10 cellular contexts compared by ENCODE assay signal in the genomic region with DNA sequence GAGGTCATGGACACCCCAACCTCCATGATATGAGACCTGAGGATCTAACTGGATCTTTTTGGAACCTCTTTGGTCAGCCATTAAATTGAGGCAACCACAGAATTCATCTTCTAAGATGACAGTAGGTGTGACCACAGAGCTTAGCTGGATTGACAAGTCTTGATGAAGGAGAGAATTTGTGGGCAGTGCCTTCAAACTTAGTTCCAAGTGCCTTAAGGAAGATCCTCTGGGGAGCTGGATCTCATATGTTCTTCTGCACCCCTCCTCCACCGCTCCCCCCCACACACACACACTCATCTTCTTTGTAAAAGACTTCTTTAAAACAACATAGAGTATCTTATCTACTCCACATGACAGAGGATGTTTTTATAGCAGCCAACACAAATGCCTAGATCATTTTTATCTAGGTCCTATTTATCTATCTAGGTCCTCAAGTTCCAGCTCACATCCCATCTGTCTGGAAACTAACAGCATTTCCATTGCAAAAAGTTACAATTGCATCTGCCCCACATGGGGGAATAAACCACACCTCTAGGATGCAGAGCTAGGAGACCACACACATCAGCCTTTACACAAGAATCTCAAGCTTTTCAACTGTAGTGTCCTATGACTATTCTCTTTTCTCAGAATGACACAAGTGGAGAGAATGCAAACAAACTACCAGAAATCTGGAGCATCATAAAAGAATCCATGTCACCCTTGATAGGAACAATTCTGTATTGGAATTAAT. TPM values are rescaled to one million over a fixed set of nuclear protein-coding genes. Genes with fewer than 3 reads are reported as not detected.
A peak's percentile ranks its signal among the peaks of the same experiment; 100 is the strongest.
DNase-seq lines count a peak whose midpoint lies in the region; ATAC-seq, FAIRE-seq and TF ChIP-seq lines count a peak whose summit lies in the region.
"Had no signal": no experiment of that assay in that cellular context is flagged by ENCODE, and none has a peak within 500 bp of the region (broad histone marks: within the 10 kb centered on the region; RNA-seq: fewer than 3 reads in every experiment).

No MANE protein-coding gene starts in this region.

- no peaks in the 10 kb centered on the region for H3K27me3 Mint-ChIP-seq in type B pancreatic cell

- no peaks in the 10 kb centered on the region for H3K9me3 Mint-ChIP-seq in type B pancreatic cell
- H3K9me3 Mint-ChIP-seq: T-cell had no signal

- no peak overlapping the region for H3K9ac ChIP-seq in keratinocyte (ENCODE audit: control insufficient read depth, extremely low read depth, insufficient read depth, low read length)

- H3K4me1 ChIP-seq in RWPE2 (ENCODE audit: insufficient read depth, poor library complexity, severe bottlenecking), result peaks cover 33% of the 10 kb centered on the region
- peaks cover 44% of the 10 kb centered on the region for H3K4me1 ChIP-seq in keratinocyte (ENCODE audit: control insufficient read depth, extremely low read depth, insufficient read depth, low read length)

- peaks cover 16% of the 10 kb centered on the region for H3K36me3 Mint-ChIP-seq in type B pancreatic cell
- H3K36me3 Mint-ChIP-seq: T-cell had no signal

- H3K27ac Mint-ChIP-seq in type B pancreatic cell, result no peak overlapping the region

- H3K36me3 ChIP-seq in RWPE2 (ENCODE audit: low read depth), result no peaks in the 10 kb centered on the region
- no peaks in the 10 kb centered on the region for H3K36me3 ChIP-seq in keratinocyte (ENCODE audit: control insufficient read depth in 2 of 2, extremely low read depth in 1 of 2, insufficient read depth in 2 of 2, low read length in 2 of 2)

- H3K4me2 ChIP-seq in keratinocyte (ENCODE audit: control insufficient read depth, extremely low read depth, insufficient read depth, low read depth, low read length), result peak overlapping the region; percentile 71

- H3K9me1 ChIP-seq in keratinocyte (ENCODE audit: control insufficient read depth, extremely low read depth, insufficient read depth, low read length), result peaks cover 2% of the 10 kb centered on the region

- DNase-seq in GM12865 (ENCODE audit: low read depth) (peak; percentile 46), RWPE2 (ENCODE audit: low spot score) (no peak), keratinocyte (ENCODE audit: low read depth, low spot score) (no peak), GM10248 (ENCODE audit: extremely low spot score) (no peak), type B pancreatic cell (ENCODE audit: extremely low spot score, unreplicated experiment) (no peak), GM19239 (ENCODE audit: insufficient read length, low spot score) (no peak)
- DNase-seq in activated effector memory CD4-positive, alpha-beta T cell treated with Interleukin-2 at 50 U/mL for 16 hours, result no peak
- DNase-seq: anterior cingulate cortex, T-cell had no signal

- H3K27ac ChIP-seq in RWPE2 (ENCODE audit: poor library complexity, severe bottlenecking) (peak overlapping the region; percentile 8), keratinocyte (ENCODE audit: control insufficient read depth, insufficient read depth, low read length) (peak overlapping the region; percentile 44)

- peaks cover 49% of the 10 kb centered on the region for H3K4me1 Mint-ChIP-seq in type B pancreatic cell (ENCODE audit: unreplicated experiment)

- no peak overlapping the region for H2AFZ ChIP-seq in keratinocyte (ENCODE audit: control insufficient read depth, low read length)

- H3K9me3 ChIP-seq in RWPE2 (ENCODE audit: severe bottlenecking) (no peaks in the 10 kb centered on the region), keratinocyte (ENCODE audit: control insufficient read depth, low read depth, low read length) (no peaks in the 10 kb centered on the region)

- POLR2A ChIA-PET in GM10248 (lab: Yijun Ruan, JAX), result no interaction called here

- no peak for FAIRE-seq in keratinocyte (lab: Jason Lieb, UNC)
- no peak for FAIRE-seq in GM19239 (lab: Jason Lieb, UNC)

- dilution Hi-C loops in keratinocyte (cut with MboI; ENCODE audit: extremely low pct_ligation_motif_present, low sequenced_read_pairs), result no loop called here

- H3K79me2 ChIP-seq in keratinocyte (ENCODE audit: control insufficient read depth, insufficient read depth, low read length), result peaks cover 67% of the 10 kb centered on the region

- no peak overlapping the region for H3K4me3 Mint-ChIP-seq in type B pancreatic cell

- peaks cover 2% of the 10 kb centered on the region for H4K20me1 ChIP-seq in keratinocyte (ENCODE audit: control insufficient read depth, extremely low read depth, insufficient read depth, low read length)

- TF ChIP-seq CTCF in GM12865 (IDR thresholded peaks at IDR 0.05; ENCODE audit: insufficient read depth, low read depth, low read length, missing control alignments), result no peak
- TF ChIP-seq CTCF in RWPE2 (IDR thresholded peaks at IDR 0.05; ENCODE audit: poor library complexity, severe bottlenecking), result no peak
- no peak for TF ChIP-seq CTCF in keratinocyte (optimal IDR thresholded peaks at IDR 0.05 in 1 of 3, IDR thresholded peaks at IDR 0.05 in 1 of 3, conservative IDR thresholded peaks at IDR 0.05 in 1 of 3; ENCODE audit: extremely low read depth in 1 of 3, insufficient read depth in 2 of 3, low read length in 3 of 3)
- no peak for TF ChIP-seq CTCF in GM10248 (IDR thresholded peaks at IDR 0.05; ENCODE audit: control extremely low read depth, extremely low read depth, low read depth, missing control alignments)
- no peak for TF ChIP-seq CTCF in type B pancreatic cell (conservative IDR thresholded peaks at IDR 0.05)

- peak; percentile 81 for ATAC-seq in GM21723 (IDR thresholded peaks at IDR 0.05; ENCODE audit: unreplicated experiment)
- no peak for ATAC-seq in RWPE2 (ENCODE audit: low read depth)

- CTCF ChIA-PET in GM10248 (lab: Yijun Ruan, JAX), result interaction anchor here (0.8 to 2.6 kb wide), 11 partner anchors 9 to 188 kb away, joined by 3 to 8 read pairs (median 3); no protein-coding TSS in a partner anchor

- H3K27me3 ChIP-seq in RWPE2 (ENCODE audit: insufficient read depth, poor library complexity, severe bottlenecking), result no peaks in the 10 kb centered on the region
- no peaks in the 10 kb centered on the region for H3K27me3 ChIP-seq in keratinocyte (ENCODE audit: control insufficient read depth, extremely low read depth, insufficient read depth, low read length)

- no peak overlapping the region for H3K4me3 ChIP-seq in GM12865 (ENCODE audit: low read depth, low read length)
- H3K4me3 ChIP-seq in RWPE2 (ENCODE audit: severe bottlenecking), result no peak overlapping the region
- no peak overlapping the region for H3K4me3 ChIP-seq in keratinocyte (ENCODE audit: control insufficient read depth in 2 of 3, extremely low read depth in 1 of 3, insufficient read depth in 2 of 3, low read depth in 1 of 3, low read length in 3 of 3)

RNA-seq across cellular contexts. Expression of gene WWTR1, which starts 37.4 kb away (rescaled TPM):
- polyA plus RNA-seq in keratinocyte, result 31.9 to 93.4 TPM (median 77.3 TPM) in 3 replicates
- polyA plus RNA-seq in keratinocyte (2011; ENCODE audit: low read depth), result 13.9 TPM
- 48.1 and 73.9 TPM in 2 replicates for polyA plus RNA-seq in keratinocyte (2011; cell fraction: cytosol; rRNA removed)
- polyA plus RNA-seq in keratinocyte (2011; cell fraction: nucleus; rRNA removed), result 68.1 and 79.7 TPM in 2 replicates
- polyA plus RNA-seq in keratinocyte (2012; ENCODE audit: low replicate concordance), result 22.1 and 51.6 TPM in 2 replicates
- polyA minus RNA-seq in keratinocyte, result 60.8 to 125 TPM (median 104 TPM) in 3 replicates
- 55.6 TPM for polyA minus RNA-seq in keratinocyte (2011; cell fraction: cytosol; rRNA and poly(A)+ RNA removed)
- polyA minus RNA-seq in keratinocyte (2011; cell fraction: nucleus; rRNA and poly(A)+ RNA removed), result 32.2 and 71.4 TPM in 2 replicates
- total RNA-seq in type B pancreatic cell (ENCODE audit: low replicate concordance), result 45.4 and 65.0 TPM in 2 replicates
